Comparison of ENCODE assay signal across 20 cellular contexts in the genomic region with DNA sequence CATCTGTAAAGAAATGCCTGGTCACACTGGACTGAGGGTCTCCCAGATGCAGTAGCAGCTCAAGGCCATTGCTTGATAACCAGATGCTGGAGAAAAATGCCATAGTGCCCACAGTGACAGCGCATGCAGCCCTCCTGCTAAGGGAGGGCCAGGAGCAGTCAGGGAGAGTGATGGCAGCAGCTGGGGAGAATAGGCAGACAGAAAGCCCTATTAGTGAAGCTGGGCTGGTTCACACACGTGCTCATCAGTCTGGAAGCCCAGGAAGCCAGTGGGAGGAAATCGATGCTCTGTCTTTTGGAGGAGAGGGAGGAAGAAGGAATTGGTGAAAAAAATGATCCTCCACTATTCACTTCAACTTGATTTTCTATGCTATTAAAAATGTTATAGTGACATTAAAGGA.
DNase-seq lines count a peak whose midpoint lies in the region; ATAC-seq, FAIRE-seq and TF ChIP-seq lines count a peak whose summit lies in the region.
"Had no signal": no experiment of that assay in that cellular context is flagged by ENCODE, and none has a peak within 500 bp of the region (broad histone marks: within the 10 kb centered on the region; RNA-seq: fewer than 3 reads in every experiment).

No MANE protein-coding gene starts in this region.

- H3K4me3 Mint-ChIP-seq in astrocyte (ENCODE audit: unreplicated experiment) (no peak overlapping the region), progenitor cell of endocrine pancreas (ENCODE audit: low read depth) (no peak overlapping the region)
- H3K4me3 Mint-ChIP-seq: CD4-positive, CD25-positive, alpha-beta regulatory T cell had no signal

- no peaks in the 10 kb centered on the region for H3K27me3 Mint-ChIP-seq in astrocyte (ENCODE audit: low read depth, unreplicated experiment)
- no peaks in the 10 kb centered on the region for H3K27me3 Mint-ChIP-seq in progenitor cell of endocrine pancreas
- H3K27me3 Mint-ChIP-seq: CD4-positive, CD25-positive, alpha-beta regulatory T cell had no signal

- no peaks in the 10 kb centered on the region for H3K79me2 ChIP-seq in astrocyte (ENCODE audit: insufficient read depth, low read length)

- H3K9me3 Mint-ChIP-seq in astrocyte (ENCODE audit: unreplicated experiment) = peaks cover 2% of the 10 kb centered on the region
- H3K9me3 Mint-ChIP-seq in progenitor cell of endocrine pancreas (ENCODE audit: low read depth) = no peaks in the 10 kb centered on the region

- H3K9me3 ChIP-seq in astrocyte (ENCODE audit: insufficient read depth, low read depth, low read length) = no peaks in the 10 kb centered on the region
- H3K9me3 ChIP-seq: BE2C had no signal

- no peaks in the 10 kb centered on the region for H4K20me1 ChIP-seq in astrocyte (ENCODE audit: insufficient read depth, low read length)

- no peak overlapping the region for H3K4me2 ChIP-seq in astrocyte (ENCODE audit: low read length)

- no peaks in the 10 kb centered on the region for H3K4me1 ChIP-seq in astrocyte (ENCODE audit: insufficient read depth, low read length)
- H3K4me1 ChIP-seq: BE2C had no signal

- no peaks in the 10 kb centered on the region for H3K27me3 ChIP-seq in astrocyte (ENCODE audit: insufficient read depth, low read length)
- H3K27me3 ChIP-seq: BE2C had no signal

- DNase-seq in NCI-H524 (lab: John Stamatoyannopoulos, UW) (peak; percentile 9 to 60), NCI-H524 treated with DMSO at 0.1 percent for 48 hours (lab: John Stamatoyannopoulos, UW) (no peak), NCI-H1694 (lab: John Stamatoyannopoulos, UW) (peak; percentile 30), astrocyte (ENCODE audit: low read depth) (peak; percentile 4), progenitor cell of endocrine pancreas (ENCODE audit: low spot score, unreplicated experiment) (no peak), T-helper 1 cell (no peak)
- DNase-seq: BE2C; CD4-positive, CD25-positive, alpha-beta regulatory T cell; COR-L47; GF-D8; GM23248; HCEC 1CT; Kasumi-1; NCI-H1092 treated with DMSO at 0.1 percent for 48 hours; NCI-H187; NCI-H2107; NCI-H345; SHP77 had no signal

- H3K9ac ChIP-seq in astrocyte (ENCODE audit: low read length) = no peak overlapping the region
- H3K9ac ChIP-seq: GM23248 had no signal

- H2AFZ ChIP-seq in astrocyte (ENCODE audit: low read depth, low read length) = no peak overlapping the region
- H2AFZ ChIP-seq: GM23248 had no signal

- no peak overlapping the region for H3K27ac ChIP-seq in astrocyte (ENCODE audit: low read depth, low read length)
- H3K27ac ChIP-seq: GM23248 had no signal

- FAIRE-seq in astrocyte (lab: Jason Lieb, UNC) = no peak

- no peaks in the 10 kb centered on the region for H3K36me3 ChIP-seq in astrocyte (ENCODE audit: insufficient read depth, low read length)
- H3K36me3 ChIP-seq: BE2C had no signal

- ATAC-seq in HG03432 (IDR thresholded peaks at IDR 0.05; ENCODE audit: unreplicated experiment) (no peak), HG03442 (IDR thresholded peaks at IDR 0.05; ENCODE audit: unreplicated experiment) (no peak)

- H3K27ac Mint-ChIP-seq in astrocyte (ENCODE audit: unreplicated experiment) (peak overlapping the region; percentile 2), progenitor cell of endocrine pancreas (peak overlapping the region; percentile 46)

- no peak for TF ChIP-seq CTCF in astrocyte (IDR thresholded peaks at IDR 0.05; ENCODE audit: insufficient read depth, low read depth, low read length)
- TF ChIP-seq CTCF in progenitor cell of endocrine pancreas (IDR thresholded peaks at IDR 0.05; ENCODE audit: unreplicated experiment) = no peak

- H3K4me1 Mint-ChIP-seq in astrocyte (ENCODE audit: low read depth, unreplicated experiment) (peaks cover 27% of the 10 kb centered on the region), progenitor cell of endocrine pancreas (ENCODE audit: low read depth) (peaks cover 2% of the 10 kb centered on the region)

- no peaks in the 10 kb centered on the region for H3K36me3 Mint-ChIP-seq in astrocyte (ENCODE audit: low read depth, unreplicated experiment)
- H3K36me3 Mint-ChIP-seq in progenitor cell of endocrine pancreas (ENCODE audit: insufficient read depth) = no peaks in the 10 kb centered on the region

- no peak overlapping the region for H3K4me3 ChIP-seq in astrocyte (ENCODE audit: insufficient read depth, low read depth, low read length)
- H3K4me3 ChIP-seq: GM23248 had no signal

Comparison
In these comparisons a context has a peak if more than half of its experiments do, and no peak if none do; other contexts are left out.
1. DNase-seq: peak in NCI-H524 (2 of 2), NCI-H1694 (single experiment) and astrocyte (single experiment); none in NCI-H524 treated with DMSO at 0.1 percent for 48 hours (single experiment), progenitor cell of endocrine pancreas (single experiment) and T-helper 1 cell (0 of 5).